ENCODE assay signal across 19 cellular contexts in genomic region chr7:99453105-99453504, GRCh38. TPM values are rescaled to one million over a fixed set of nuclear protein-coding genes. Genes with fewer than 3 reads are reported as not detected.
DNase-seq lines count a peak whose midpoint lies in the region; ATAC-seq, FAIRE-seq and TF ChIP-seq lines count a peak whose summit lies in the region.
"Had no signal": no experiment of that assay in that cellular context is flagged by ENCODE, and none has a peak within 500 bp of the region (broad histone marks: within the 10 kb centered on the region; RNA-seq: fewer than 3 reads in every experiment).

No MANE protein-coding gene starts in this region.

- no peak overlapping the region for H2AFZ ChIP-seq in HepG2 (ENCODE audit: low read length)

- DNase-seq in G401 (ENCODE audit: low spot score): peak; percentile 27
- no peak for DNase-seq in RWPE1 (ENCODE audit: low spot score)
- peak in 37 of 42 donors; percentile 19 to 75 (median 50) for DNase-seq in head of caudate nucleus
- DNase-seq in HepG2 (ENCODE audit: low spot score): no peak
- DNase-seq in Ammon's horn (ENCODE audit: low spot score): no peak
- DNase-seq in Peyer's patch: no peak
- no peak for DNase-seq in NCI-H69 (lab: John Stamatoyannopoulos, UW)
- DNase-seq: CD8-positive, alpha-beta T cell; HCEC 1CT; MV-4-11; NCI-H1417; NCI-H187 treated with DMSO at 0.1 percent for 48 hours; NCI-H526 treated with DMSO at 0.1 percent for 48 hours; NK-92 treated with Interleukin-12 subunit alpha and Interleukin-12 subunit beta, amount 100 ng/mL, for 24 hours; RPMI8226 had no signal

- 98% methylated on average over 10 of the region's 11 CpGs for WGBS in HepG2 (ENCODE audit: low lambda C conversion rate)

- TF ChIP-seq RAD21 in HepG2 (CRISPR knock-in tag; IDR thresholded peaks at IDR 0.05): no peak

- no peak overlapping the region for H3K4me3 ChIP-seq in HepG2 (replicated peaks in 1 of 3; ENCODE audit: insufficient read depth in 1 of 3, low read depth in 2 of 3, low read length in 3 of 3)
- H3K4me3 ChIP-seq in Peyer's patch: no peak overlapping the region
- H3K4me3 ChIP-seq: BLaER1, SJSA1 had no signal

- no peaks in the 10 kb centered on the region for H3K4me1 ChIP-seq in HepG2 (ENCODE audit: insufficient read depth, low read length)
- no peaks in the 10 kb centered on the region for H3K4me1 ChIP-seq in Peyer's patch
- H3K4me1 ChIP-seq: BLaER1, SJSA1 had no signal

- H3K36me3 ChIP-seq in HepG2 (replicated peaks in 1 of 2; ENCODE audit: control insufficient read depth in 1 of 2, insufficient read depth in 2 of 2, low read length in 2 of 2): peaks cover 35 to 96% of the 10 kb centered on the region in 2 experiments
- peaks cover 0 to 91% (median 0%) of the 10 kb centered on the region in 3 donors for H3K36me3 ChIP-seq in Peyer's patch

- H3K9ac ChIP-seq in HepG2 (ENCODE audit: insufficient read depth, low read depth, low read length): no peak overlapping the region
- H3K9ac ChIP-seq: BLaER1 had no signal

- no peak for TF ChIP-seq EP300 in HepG2 (IDR thresholded peaks at IDR 0.05; ENCODE audit: low read depth in 2 of 2, low read length in 2 of 2)
- TF ChIP-seq EP300 in HepG2 (CRISPR knock-in tag; IDR thresholded peaks at IDR 0.05; ENCODE audit: borderline replicate concordance): no peak

- H3K27ac ChIP-seq in RWPE1 (peak overlapping the region; percentile 46), HepG2 (ENCODE audit: extremely low read length, insufficient read depth, low read length) (no peak overlapping the region), Peyer's patch (no peak overlapping the region)
- H3K27ac ChIP-seq: BLaER1, HL-60, SJSA1 had no signal

- no TSS peak for BruUV-seq in HepG2 (replicated peaks; lab: Mats Ljungman, UMichigan)

- intact Hi-C loops in head of caudate nucleus (cut with DNase I) (no loop called here), HepG2 (cut with micrococcal nuclease; ENCODE audit: unreplicated experiment) (no loop called here)

- no peak for TF ChIP-seq POLR2A in HepG2 (IDR thresholded peaks at IDR 0.05; ENCODE audit: insufficient read depth in 1 of 2, low read depth in 2 of 2, low read length in 2 of 2)
- no peak for TF ChIP-seq POLR2A in Peyer's patch (IDR thresholded peaks at IDR 0.05)

- CTCF ChIA-PET in RWPE1 (lab: Yijun Ruan, JAX): no interaction called here
- CTCF ChIA-PET in HepG2 (lab: Yijun Ruan, JAX; ENCODE audit: low intra/inter-chr PET ratio, low total read pairs): no interaction called here

- H3K27me3 ChIP-seq in HepG2 (ENCODE audit: control insufficient read depth in 1 of 2, insufficient read depth in 2 of 2, low read length in 2 of 2) (no peaks in the 10 kb centered on the region), Peyer's patch (no peaks in the 10 kb centered on the region)
- H3K27me3 ChIP-seq: BLaER1, SJSA1 had no signal

- peaks cover 11% of the 10 kb centered on the region for H4K20me1 ChIP-seq in HepG2 (ENCODE audit: insufficient read depth, low read length)

- peaks cover under 1% of the 10 kb centered on the region for H3K79me2 ChIP-seq in HepG2 (ENCODE audit: insufficient read depth, low read length)

- in situ Hi-C loops in G401 (cut with HindIII; ENCODE audit: low sequenced_read_pairs) (no loop called here), HepG2 (cut with HindIII; ENCODE audit: extremely low pct_ligation_motif_present, low pct_unique_long_range_greater_than_20kb) (no loop called here)

- H3K9me3 ChIP-seq in HepG2 (ENCODE audit: low read length): no peaks in the 10 kb centered on the region
- no peaks in the 10 kb centered on the region for H3K9me3 ChIP-seq in Peyer's patch
- H3K9me3 ChIP-seq: BLaER1, SJSA1 had no signal

- ATAC-seq in HepG2: no peak
- ATAC-seq: CD8-positive, alpha-beta T cell had no signal

- TF ChIP-seq CTCF in RWPE1 (conservative IDR thresholded peaks at IDR 0.05; ENCODE audit: low read depth) (no peak), HepG2 (CRISPR knock-in tag; IDR thresholded peaks at IDR 0.05) (no peak), Peyer's patch (IDR thresholded peaks at IDR 0.05) (no peak)

- POLR2A ChIA-PET in RWPE1 (lab: Yijun Ruan, JAX; ENCODE audit: low non-redundant PET) (no interaction called here), HepG2 (lab: Yijun Ruan, JAX) (no interaction called here)

- no peak for FAIRE-seq in HepG2 (lab: Jason Lieb, UNC)
- FAIRE-seq: HTR-8/SVneo had no signal

- no peak overlapping the region for H3K4me2 ChIP-seq in HepG2 (ENCODE audit: low read depth, low read length)
- H3K4me2 ChIP-seq: BLaER1 had no signal

RNA-seq across cellular contexts. Expression of gene ATP5MF, which starts 12.9 kb away (rescaled TPM):
- 1,769 and 1,935 TPM in 2 replicates for total RNA-seq in G401 (2014; rRNA removed; shearing (Covaris generic))
- total RNA-seq in HepG2 (2016; rRNA removed; fragmentation: Illumina TruSeq; extraction: Trizol) (763 and 795 TPM in 2 replicates), Peyer's patch (100 to 1,000 TPM; 352 to 597 (median 546) TPM)
- 192 and 225 TPM in 2 replicates for total RNA-seq in HepG2 (2016; cell fraction: cytosol; rRNA removed; fragmentation: Illumina TruSeq; extraction: Trizol; ENCODE audit: low read depth)
- total RNA-seq in HepG2 (2016; cell fraction: insoluble cytoplasmic fraction; rRNA removed; fragmentation: Illumina TruSeq; extraction: Trizol): 739 and 853 TPM in 2 replicates
- 219 and 221 TPM in 2 replicates for total RNA-seq in HepG2 (2016; cell fraction: membrane; rRNA removed; fragmentation: Illumina TruSeq; extraction: Trizol)
- 218 and 231 TPM in 2 replicates for total RNA-seq in HepG2 (2016; cell fraction: nucleus; rRNA removed; fragmentation: Illumina TruSeq; extraction: Trizol)
- polyA plus RNA-seq in HepG2 (2011; rRNA removed): 499 and 597 TPM in 2 replicates
- polyA plus RNA-seq in HepG2 (2011; cell fraction: cytosol; rRNA removed): 2,085 and 3,530 TPM in 2 replicates
- 244 and 284 TPM in 2 replicates for polyA plus RNA-seq in HepG2 (2011; cell fraction: nucleus; rRNA removed)
- polyA plus RNA-seq in HepG2 (2012): 637 and 680 TPM in 2 replicates
- 248 and 262 TPM in 2 replicates for polyA plus RNA-seq in HepG2 (2016; cell fraction: cytosol; fragmentation: Illumina TruSeq; extraction: Trizol; ENCODE audit: low read depth)
- polyA plus RNA-seq in HepG2 (2016; cell fraction: insoluble cytoplasmic fraction; fragmentation: Illumina TruSeq; extraction: Trizol; ENCODE audit: low read depth): 929 and 1,047 TPM in 2 replicates
- 251 and 271 TPM in 2 replicates for polyA plus RNA-seq in HepG2 (2016; cell fraction: membrane; fragmentation: Illumina TruSeq; extraction: Trizol; ENCODE audit: low read depth)
- 503 and 520 TPM in 2 replicates for polyA plus RNA-seq in HepG2 (2016; cell fraction: nucleus; fragmentation: Illumina TruSeq; extraction: Trizol; ENCODE audit: insufficient read depth, low read depth)
- 52.9 and 245 TPM in 2 replicates for polyA minus RNA-seq in HepG2 (2011; rRNA and poly(A)+ RNA removed; ENCODE audit: low replicate concordance)
- polyA minus RNA-seq in HepG2 (2011; cell fraction: cytosol; rRNA and poly(A)+ RNA removed): 117 and 125 TPM in 2 replicates
- 49.1 and 56.3 TPM in 2 replicates for polyA minus RNA-seq in HepG2 (2011; cell fraction: nucleus; rRNA and poly(A)+ RNA removed)

RNA-seq across cellular contexts. Expression of gene CPSF4, which starts 14.4 kb away (rescaled TPM):
- total RNA-seq in G401 (2014; rRNA removed; shearing (Covaris generic)): 57.0 and 59.3 TPM in 2 replicates
- total RNA-seq in HepG2 (2016; rRNA removed; fragmentation: Illumina TruSeq; extraction: Trizol) (44.4 and 49.6 TPM in 2 replicates), Peyer's patch (10 to 100 TPM; 21.4 to 42.2 (median 35.5) TPM)
- total RNA-seq in HepG2 (2016; cell fraction: cytosol; rRNA removed; fragmentation: Illumina TruSeq; extraction: Trizol; ENCODE audit: low read depth): 49.0 and 53.5 TPM in 2 replicates
- total RNA-seq in HepG2 (2016; cell fraction: insoluble cytoplasmic fraction; rRNA removed; fragmentation: Illumina TruSeq; extraction: Trizol): 45.9 and 53.1 TPM in 2 replicates
- total RNA-seq in HepG2 (2016; cell fraction: membrane; rRNA removed; fragmentation: Illumina TruSeq; extraction: Trizol): 79.7 and 79.9 TPM in 2 replicates
- total RNA-seq in HepG2 (2016; cell fraction: nucleus; rRNA removed; fragmentation: Illumina TruSeq; extraction: Trizol): 37.5 and 41.5 TPM in 2 replicates
- polyA plus RNA-seq in HepG2 (2011; rRNA removed): 34.1 and 46.9 TPM in 2 replicates
- 25.3 and 33.9 TPM in 2 replicates for polyA plus RNA-seq in HepG2 (2011; cell fraction: cytosol; rRNA removed)
- 91.4 and 98.3 TPM in 2 replicates for polyA plus RNA-seq in HepG2 (2011; cell fraction: nucleus; rRNA removed)
- polyA plus RNA-seq in HepG2 (2012): 20.7 and 21.6 TPM in 2 replicates
- 59.8 and 60.5 TPM in 2 replicates for polyA plus RNA-seq in HepG2 (2016; cell fraction: cytosol; fragmentation: Illumina TruSeq; extraction: Trizol; ENCODE audit: low read depth)
- 48.9 and 50.6 TPM in 2 replicates for polyA plus RNA-seq in HepG2 (2016; cell fraction: insoluble cytoplasmic fraction; fragmentation: Illumina TruSeq; extraction: Trizol; ENCODE audit: low read depth)
- 72.4 and 75.2 TPM in 2 replicates for polyA plus RNA-seq in HepG2 (2016; cell fraction: membrane; fragmentation: Illumina TruSeq; extraction: Trizol; ENCODE audit: low read depth)
- 101 and 102 TPM in 2 replicates for polyA plus RNA-seq in HepG2 (2016; cell fraction: nucleus; fragmentation: Illumina TruSeq; extraction: Trizol; ENCODE audit: insufficient read depth, low read depth)
- 50.0 and 95.3 TPM in 2 replicates for polyA minus RNA-seq in HepG2 (2011; rRNA and poly(A)+ RNA removed; ENCODE audit: low replicate concordance)
- polyA minus RNA-seq in HepG2 (2011; cell fraction: cytosol; rRNA and poly(A)+ RNA removed): 12.8 and 13.5 TPM in 2 replicates
- polyA minus RNA-seq in HepG2 (2011; cell fraction: nucleus; rRNA and poly(A)+ RNA removed): 36.1 and 37.3 TPM in 2 replicates

RNA-seq across cellular contexts. Expression of gene PTCD1, which starts 14.5 kb away (rescaled TPM):
- total RNA-seq in G401 (2014; rRNA removed; shearing (Covaris generic)): 10.9 and 28.1 TPM in 2 replicates
- total RNA-seq in HepG2 (2016; rRNA removed; fragmentation: Illumina TruSeq; extraction: Trizol): 4.7 and 8.4 TPM in 2 replicates
- total RNA-seq in HepG2 (2016; cell fraction: cytosol; rRNA removed; fragmentation: Illumina TruSeq; extraction: Trizol; ENCODE audit: low read depth): 1.1 TPM in 2 replicates
- total RNA-seq in HepG2 (2016; cell fraction: insoluble cytoplasmic fraction; rRNA removed; fragmentation: Illumina TruSeq; extraction: Trizol): 6.6 and 6.9 TPM in 2 replicates
- 2.7 and 3.1 TPM in 2 replicates for total RNA-seq in HepG2 (2016; cell fraction: membrane; rRNA removed; fragmentation: Illumina TruSeq; extraction: Trizol)
- 5.3 and 7.0 TPM in 2 replicates for total RNA-seq in HepG2 (2016; cell fraction: nucleus; rRNA removed; fragmentation: Illumina TruSeq; extraction: Trizol)
- 3.0 and 3.4 TPM in 2 replicates for polyA plus RNA-seq in HepG2 (2011; rRNA removed)
- polyA plus RNA-seq in HepG2 (2011; cell fraction: cytosol; rRNA removed): 2.6 and 3.5 TPM in 2 replicates
- polyA plus RNA-seq in HepG2 (2011; cell fraction: nucleus; rRNA removed): 8.7 and 9.3 TPM in 2 replicates
- polyA plus RNA-seq in HepG2 (2012): 2.8 and 4.0 TPM in 2 replicates
- polyA plus RNA-seq in HepG2 (2016; cell fraction: cytosol; fragmentation: Illumina TruSeq; extraction: Trizol; ENCODE audit: low read depth): 0.45 and 0.50 TPM in 2 replicates
- 3.6 and 4.2 TPM in 2 replicates for polyA plus RNA-seq in HepG2 (2016; cell fraction: insoluble cytoplasmic fraction; fragmentation: Illumina TruSeq; extraction: Trizol; ENCODE audit: low read depth)
- polyA plus RNA-seq in HepG2 (2016; cell fraction: membrane; fragmentation: Illumina TruSeq; extraction: Trizol; ENCODE audit: low read depth): 1.1 TPM in 2 replicates
- 7.2 and 7.4 TPM in 2 replicates for polyA plus RNA-seq in HepG2 (2016; cell fraction: nucleus; fragmentation: Illumina TruSeq; extraction: Trizol; ENCODE audit: insufficient read depth, low read depth)
- 4.9 and 6.4 TPM in 2 replicates for polyA minus RNA-seq in HepG2 (2011; rRNA and poly(A)+ RNA removed; ENCODE audit: low replicate concordance)
- 2.3 and 3.4 TPM in 2 replicates for polyA minus RNA-seq in HepG2 (2011; cell fraction: cytosol; rRNA and poly(A)+ RNA removed)
- 3.3 and 5.2 TPM in 2 replicates for polyA minus RNA-seq in HepG2 (2011; cell fraction: nucleus; rRNA and poly(A)+ RNA removed)
- total RNA-seq in Peyer's patch: 1 to 10 TPM; 8.3 to 9.1 (median 8.6) TPM

RNA-seq across cellular contexts. Expression of gene ZNF789, which starts 19.6 kb away (rescaled TPM):
- total RNA-seq in G401 (2014; rRNA removed; shearing (Covaris generic)): 7.8 and 8.9 TPM in 2 replicates
- total RNA-seq in HepG2 (2016; rRNA removed; fragmentation: Illumina TruSeq; extraction: Trizol): 15.3 and 19.8 TPM in 2 replicates
- 3.7 and 4.4 TPM in 2 replicates for total RNA-seq in HepG2 (2016; cell fraction: cytosol; rRNA removed; fragmentation: Illumina TruSeq; extraction: Trizol; ENCODE audit: low read depth)
- total RNA-seq in HepG2 (2016; cell fraction: insoluble cytoplasmic fraction; rRNA removed; fragmentation: Illumina TruSeq; extraction: Trizol): 15.1 and 21.5 TPM in 2 replicates
- 7.7 and 8.6 TPM in 2 replicates for total RNA-seq in HepG2 (2016; cell fraction: membrane; rRNA removed; fragmentation: Illumina TruSeq; extraction: Trizol)
- 26.7 and 33.3 TPM in 2 replicates for total RNA-seq in HepG2 (2016; cell fraction: nucleus; rRNA removed; fragmentation: Illumina TruSeq; extraction: Trizol)
- 23.6 and 25.1 TPM in 2 replicates for polyA plus RNA-seq in HepG2 (2011; rRNA removed)
- polyA plus RNA-seq in HepG2 (2011; cell fraction: cytosol; rRNA removed): 5.3 and 6.0 TPM in 2 replicates
- 37.8 and 43.5 TPM in 2 replicates for polyA plus RNA-seq in HepG2 (2011; cell fraction: nucleus; rRNA removed)
- polyA plus RNA-seq in HepG2 (2012): 14.1 and 19.0 TPM in 2 replicates
- polyA plus RNA-seq in HepG2 (2016; cell fraction: cytosol; fragmentation: Illumina TruSeq; extraction: Trizol; ENCODE audit: low read depth): 1.8 and 2.2 TPM in 2 replicates
- polyA plus RNA-seq in HepG2 (2016; cell fraction: insoluble cytoplasmic fraction; fragmentation: Illumina TruSeq; extraction: Trizol; ENCODE audit: low read depth): 13.3 and 13.4 TPM in 2 replicates
- polyA plus RNA-seq in HepG2 (2016; cell fraction: membrane; fragmentation: Illumina TruSeq; extraction: Trizol; ENCODE audit: low read depth): 4.7 and 4.8 TPM in 2 replicates
- 98.8 and 103 TPM in 2 replicates for polyA plus RNA-seq in HepG2 (2016; cell fraction: nucleus; fragmentation: Illumina TruSeq; extraction: Trizol; ENCODE audit: insufficient read depth, low read depth)
- polyA minus RNA-seq in HepG2 (2011; rRNA and poly(A)+ RNA removed; ENCODE audit: low replicate concordance): 12.0 and 13.0 TPM in 2 replicates
- polyA minus RNA-seq in HepG2 (2011; cell fraction: cytosol; rRNA and poly(A)+ RNA removed): 3.8 and 4.5 TPM in 2 replicates
- polyA minus RNA-seq in HepG2 (2011; cell fraction: nucleus; rRNA and poly(A)+ RNA removed): 35.5 and 38.5 TPM in 2 replicates
- total RNA-seq in Peyer's patch: 10 to 100 TPM; 23.8 to 44.8 (median 36.8) TPM

RNA-seq across cellular contexts. Expression of gene BUD31, which starts 44.3 kb away (rescaled TPM):
- total RNA-seq in G401 (2014; rRNA removed; shearing (Covaris generic)): 91.6 and 96.3 TPM in 2 replicates
- 79.1 and 101 TPM in 2 replicates for total RNA-seq in HepG2 (2016; rRNA removed; fragmentation: Illumina TruSeq; extraction: Trizol)
- 107 and 126 TPM in 2 replicates for total RNA-seq in HepG2 (2016; cell fraction: cytosol; rRNA removed; fragmentation: Illumina TruSeq; extraction: Trizol; ENCODE audit: low read depth)
- 82.3 and 106 TPM in 2 replicates for total RNA-seq in HepG2 (2016; cell fraction: insoluble cytoplasmic fraction; rRNA removed; fragmentation: Illumina TruSeq; extraction: Trizol)
- 94.8 and 104 TPM in 2 replicates for total RNA-seq in HepG2 (2016; cell fraction: membrane; rRNA removed; fragmentation: Illumina TruSeq; extraction: Trizol)
- 32.8 and 34.3 TPM in 2 replicates for total RNA-seq in HepG2 (2016; cell fraction: nucleus; rRNA removed; fragmentation: Illumina TruSeq; extraction: Trizol)
- polyA plus RNA-seq in HepG2 (2011; rRNA removed): 29.8 and 35.1 TPM in 2 replicates
- polyA plus RNA-seq in HepG2 (2011; cell fraction: cytosol; rRNA removed): 28.0 and 29.4 TPM in 2 replicates
- polyA plus RNA-seq in HepG2 (2011; cell fraction: nucleus; rRNA removed): 22.8 and 23.2 TPM in 2 replicates
- 43.3 and 47.1 TPM in 2 replicates for polyA plus RNA-seq in HepG2 (2012)
- 95.5 and 116 TPM in 2 replicates for polyA plus RNA-seq in HepG2 (2016; cell fraction: cytosol; fragmentation: Illumina TruSeq; extraction: Trizol; ENCODE audit: low read depth)
- 107 and 115 TPM in 2 replicates for polyA plus RNA-seq in HepG2 (2016; cell fraction: insoluble cytoplasmic fraction; fragmentation: Illumina TruSeq; extraction: Trizol; ENCODE audit: low read depth)
- polyA plus RNA-seq in HepG2 (2016; cell fraction: membrane; fragmentation: Illumina TruSeq; extraction: Trizol; ENCODE audit: low read depth): 80.6 and 97.1 TPM in 2 replicates
- polyA plus RNA-seq in HepG2 (2016; cell fraction: nucleus; fragmentation: Illumina TruSeq; extraction: Trizol; ENCODE audit: insufficient read depth, low read depth): 49.7 and 51.5 TPM in 2 replicates
- polyA minus RNA-seq in HepG2 (2011; rRNA and poly(A)+ RNA removed; ENCODE audit: low replicate concordance): 27.6 and 30.9 TPM in 2 replicates
- 16.5 and 20.6 TPM in 2 replicates for polyA minus RNA-seq in HepG2 (2011; cell fraction: cytosol; rRNA and poly(A)+ RNA removed)
- polyA minus RNA-seq in HepG2 (2011; cell fraction: nucleus; rRNA and poly(A)+ RNA removed): 17.6 and 25.0 TPM in 2 replicates
- total RNA-seq in Peyer's patch: 10 to 100 TPM; 44.7 to 82.0 (median 58.4) TPM

Comparison
In these comparisons a context has a peak if more than half of its experiments do, and no peak if none do; other contexts are left out.
1. DNase-seq: peak in G401 (single experiment) and head of caudate nucleus (37 of 42); none in RWPE1 (single experiment), HepG2 (single experiment), Ammon's horn (single experiment), Peyer's patch (0 of 3) and NCI-H69 (single experiment).